In genomic region chr2:47225061-47225783, GRCh38 we compare ENCODE assay signal across 9 cellular contexts. TPM values are rescaled to one million over a fixed set of nuclear protein-coding genes. Genes with fewer than 3 reads are reported as not detected.
DNase-seq lines count a peak whose midpoint lies in the region; ATAC-seq, FAIRE-seq and TF ChIP-seq lines count a peak whose summit lies in the region.
"Had no signal": no experiment of that assay in that cellular context is flagged by ENCODE, and none has a peak within 500 bp of the region (broad histone marks: within the 10 kb centered on the region; RNA-seq: fewer than 3 reads in every experiment).

No MANE protein-coding gene starts in this region.

- H3K27me3 ChIP-seq in pancreas: no peaks in the 10 kb centered on the region
- H3K27me3 ChIP-seq in effector memory CD4-positive, alpha-beta T cell (replicated peaks; ENCODE audit: control insufficient read depth, insufficient read depth, low read length, poor library complexity, severe bottlenecking): no peaks in the 10 kb centered on the region

- intact Hi-C loops in pancreas (cut with DNase I): no loop called here

- DNase-seq in ELF-1 (ENCODE audit: low read depth, low spot score) (peak; percentile 85), NCI-H69 (lab: John Stamatoyannopoulos, UW) (peak; percentile 84), pancreas (peak; percentile 72 to 88 (median 80))
- no peak for DNase-seq in effector memory CD4-positive, alpha-beta T cell
- no peak for DNase-seq in activated effector memory CD4-positive, alpha-beta T cell treated with Interleukin-2 at 50 U/mL for 16 hours

- no peak for TF ChIP-seq CTCF in pancreas (IDR thresholded peaks at IDR 0.05)

- whole genome bisulfite sequencing in pancreas, 2 donors: 39 to 44% methylated on average over 8 of the region's 8 CpGs

- peak overlapping the region in 2 of 4 donors; percentile 62 to 68 for H3K27ac ChIP-seq in pancreas
- no peak overlapping the region for H3K27ac ChIP-seq in effector memory CD4-positive, alpha-beta T cell (ENCODE audit: insufficient read depth, low read length, poor library complexity, severe bottlenecking)

- peaks cover 15 to 24% (median 21%) of the 10 kb centered on the region in 3 donors for H3K4me1 ChIP-seq in pancreas
- no peaks in the 10 kb centered on the region for H3K4me1 ChIP-seq in effector memory CD4-positive, alpha-beta T cell (ENCODE audit: control insufficient read depth, insufficient read depth, low read length, poor library complexity, severe bottlenecking)

- H3K9me3 ChIP-seq in pancreas: no peaks in the 10 kb centered on the region
- H3K9me3 ChIP-seq in effector memory CD4-positive, alpha-beta T cell (ENCODE audit: control insufficient read depth, low read length): no peaks in the 10 kb centered on the region

- no peaks in the 10 kb centered on the region for H3K36me3 ChIP-seq in pancreas
- no peaks in the 10 kb centered on the region for H3K36me3 ChIP-seq in effector memory CD4-positive, alpha-beta T cell (ENCODE audit: control insufficient read depth, insufficient read depth, low read length)

- peak; percentile 60 for ATAC-seq in esophagus mucosa
- peak; percentile 87 to 90 (median 88) for ATAC-seq in pancreas
- no peak for ATAC-seq in HG03457 (IDR thresholded peaks at IDR 0.05; ENCODE audit: unreplicated experiment)
- ATAC-seq in GM18498 (IDR thresholded peaks at IDR 0.05; ENCODE audit: unreplicated experiment): no peak

- H3K4me3 ChIP-seq in pancreas: no peak overlapping the region
- H3K4me3 ChIP-seq in effector memory CD4-positive, alpha-beta T cell (ENCODE audit: insufficient read depth, low read depth, low read length, poor library complexity, severe bottlenecking): no peak overlapping the region
- H3K4me3 ChIP-seq: GM12878 had no signal

- FAIRE-seq in pancreas (lab: Jason Lieb, UNC): no peak
- FAIRE-seq: GM12878 had no signal

RNA-seq across cellular contexts. Expression of gene CALM2, which starts 48.9 kb away (rescaled TPM):
- total RNA-seq in esophagus mucosa (206 TPM), pancreas (100 to 1,000 TPM in 3 of 6 donors, 10 to 100 TPM in 3; 63.7 to 231 (median 107) TPM)
- polyA plus RNA-seq in pancreas: 100 to 1,000 TPM; 167 to 309 TPM

Comparison
In these comparisons a context has a peak if more than half of its experiments do, and no peak if none do; other contexts are left out.
1. DNase-seq: peak in ELF-1 (single experiment), NCI-H69 (single experiment) and pancreas (6 of 6); none in effector memory CD4-positive, alpha-beta T cell (0 of 3) and activated effector memory CD4-positive, alpha-beta T cell treated with Interleukin-2 at 50 U/mL for 16 hours (single experiment).
2. ATAC-seq: peak in esophagus mucosa (single experiment) and pancreas (4 of 4); none in HG03457 (single experiment) and GM18498 (single experiment).